Comparison of ENCODE assay signal across 1 cellular context in the genomic region with DNA sequence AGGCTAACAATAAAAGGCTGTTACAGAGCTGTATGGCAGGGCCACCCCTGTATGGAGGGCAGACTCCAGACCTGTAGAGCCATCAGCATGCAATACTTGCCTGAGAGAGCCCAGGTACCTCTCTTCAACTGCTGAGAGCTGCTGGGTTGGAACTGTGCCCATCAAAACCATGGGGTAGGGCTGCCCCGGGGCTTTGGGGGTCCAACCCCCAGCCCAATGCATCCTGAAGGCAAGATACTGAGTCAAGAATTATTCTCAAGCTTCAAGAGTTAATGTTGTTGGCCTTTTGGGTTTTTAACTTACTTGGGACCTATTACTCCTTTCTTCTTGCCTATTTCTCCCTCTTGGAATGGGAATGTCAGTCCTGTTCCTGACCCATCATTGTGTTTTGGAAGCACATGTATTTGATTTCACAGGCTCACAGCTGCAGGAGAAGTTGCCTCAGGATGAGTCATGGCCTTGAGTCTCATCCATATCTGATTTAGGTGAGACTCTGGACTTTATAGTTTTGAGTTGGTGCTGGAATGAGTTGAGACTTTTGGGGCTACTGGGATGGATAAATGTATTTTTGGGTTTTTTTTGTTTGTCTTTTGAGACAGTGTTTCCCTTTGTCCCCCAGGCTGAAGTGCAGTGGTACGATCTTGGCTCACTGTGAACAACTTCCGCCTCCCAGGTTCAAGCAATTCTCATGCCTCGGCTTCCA.
A peak's percentile ranks its signal among the peaks of the same experiment; 100 is the strongest.
TF ChIP-seq lines count a peak whose summit lies in the region.

No MANE protein-coding gene starts in this region.

TF ChIP-seq in HEK293, 187 proteins besides CTCF, POLR2A, EP300 and RAD21 (continued from another document):
- TF ChIP-seq, protein P1, sequence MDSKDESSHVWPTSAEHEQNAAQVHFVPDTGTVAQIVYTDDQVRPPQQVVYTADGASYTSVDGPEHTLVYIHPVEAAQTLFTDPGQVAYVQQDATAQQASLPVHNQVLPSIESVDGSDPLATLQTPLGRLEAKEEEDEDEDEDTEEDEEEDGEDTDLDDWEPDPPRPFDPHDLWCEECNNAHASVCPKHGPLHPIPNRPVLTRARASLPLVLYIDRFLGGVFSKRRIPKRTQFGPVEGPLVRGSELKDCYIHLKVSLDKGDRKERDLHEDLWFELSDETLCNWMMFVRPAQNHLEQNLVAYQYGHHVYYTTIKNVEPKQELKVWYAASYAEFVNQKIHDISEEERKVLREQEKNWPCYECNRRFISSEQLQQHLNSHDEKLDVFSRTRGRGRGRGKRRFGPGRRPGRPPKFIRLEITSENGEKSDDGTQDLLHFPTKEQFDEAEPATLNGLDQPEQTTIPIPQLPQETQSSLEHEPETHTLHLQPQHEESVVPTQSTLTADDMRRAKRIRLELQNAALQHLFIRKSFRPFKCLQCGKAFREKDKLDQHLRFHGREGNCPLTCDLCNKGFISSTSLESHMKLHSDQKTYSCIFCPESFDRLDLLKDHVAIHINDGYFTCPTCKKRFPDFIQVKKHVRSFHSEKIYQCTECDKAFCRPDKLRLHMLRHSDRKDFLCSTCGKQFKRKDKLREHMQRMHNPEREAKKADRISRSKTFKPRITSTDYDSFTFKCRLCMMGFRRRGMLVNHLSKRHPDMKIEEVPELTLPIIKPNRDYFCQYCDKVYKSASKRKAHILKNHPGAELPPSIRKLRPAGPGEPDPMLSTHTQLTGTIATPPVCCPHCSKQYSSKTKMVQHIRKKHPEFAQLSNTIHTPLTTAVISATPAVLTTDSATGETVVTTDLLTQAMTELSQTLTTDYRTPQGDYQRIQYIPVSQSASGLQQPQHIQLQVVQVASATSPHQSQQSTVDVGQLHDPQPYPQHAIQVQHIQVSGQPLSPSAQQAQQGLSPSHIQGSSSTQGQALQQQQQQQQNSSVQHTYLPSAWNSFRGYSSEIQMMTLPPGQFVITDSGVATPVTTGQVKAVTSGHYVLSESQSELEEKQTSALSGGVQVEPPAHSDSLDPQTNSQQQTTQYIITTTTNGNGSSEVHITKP (tag by site-specific recombination; IDR thresholded peaks at IDR 0.05): peak; percentile 91
- TF ChIP-seq ZFP41 (tag by site-specific recombination; IDR thresholded peaks at IDR 0.05; ENCODE audit: borderline replicate concordance) (no peak), ZNF514 (tag by site-specific recombination; IDR thresholded peaks at IDR 0.05) (no peak), ZBTB48 (tag by site-specific recombination; IDR thresholded peaks at IDR 0.05) (no peak), ZNF639 (tag by site-specific recombination; IDR thresholded peaks at IDR 0.05) (no peak), ZNF529 (tag by site-specific recombination; IDR thresholded peaks at IDR 0.05; ENCODE audit: insufficient replicate concordance) (no peak), ZNF580 (tag by site-specific recombination; IDR thresholded peaks at IDR 0.05) (no peak), ZXDB (tag by site-specific recombination; IDR thresholded peaks at IDR 0.05) (no peak), ZNF670 (tag by site-specific recombination; IDR thresholded peaks at IDR 0.05; ENCODE audit: low read depth) (no peak), ZEB2 (tag by site-specific recombination; IDR thresholded peaks at IDR 0.05) (0 out of 2 replicates have a peak, but pooled peaks have one; percentile 15), ZNF292 (tag by site-specific recombination; IDR thresholded peaks at IDR 0.05; ENCODE audit: borderline replicate concordance, low read depth) (no peak), ZNF600 (tag by site-specific recombination; IDR thresholded peaks at IDR 0.05) (peak; percentile 97), ZNF266 (tag by site-specific recombination; IDR thresholded peaks at IDR 0.05; ENCODE audit: low read depth) (no peak), ZNF544 (tag by site-specific recombination; IDR thresholded peaks at IDR 0.05) (no peak), KLF9 (tag by site-specific recombination; IDR thresholded peaks at IDR 0.05; ENCODE audit: low read depth) (no peak), ZNF140 (tag by site-specific recombination; IDR thresholded peaks at IDR 0.05) (no peak), ZNF585B (tag by site-specific recombination; IDR thresholded peaks at IDR 0.05) (no peak), KLF10 (tag by site-specific recombination; IDR thresholded peaks at IDR 0.05) (no peak), ZFP3 (tag by site-specific recombination; IDR thresholded peaks at IDR 0.05; ENCODE audit: low read depth) (no peak), PATZ1 (tag by site-specific recombination; IDR thresholded peaks at IDR 0.05) (peak; percentile 54; the same call in 1 of the 2 replicates), ZNF692 (tag by site-specific recombination; IDR thresholded peaks at IDR 0.05) (0 out of 2 replicates have a peak, but pooled peaks have one; percentile 30), ZBTB20 (tag by site-specific recombination; IDR thresholded peaks at IDR 0.05) (peak; percentile 25; the same call in 1 of the 2 replicates), ZBTB17 (tag by site-specific recombination; IDR thresholded peaks at IDR 0.05) (peak; percentile 48; the same call in 1 of the 2 replicates), ATF2 (tag by site-specific recombination; IDR thresholded peaks at IDR 0.05; ENCODE audit: low read depth) (no peak), ZNF112 (tag by site-specific recombination; IDR thresholded peaks at IDR 0.05) (no peak), ZNF560 (tag by site-specific recombination; IDR thresholded peaks at IDR 0.05; ENCODE audit: borderline replicate concordance) (no peak), ZNF366 (tag by site-specific recombination; conservative IDR thresholded peaks at IDR 0.05) (peak; percentile 71), OSR2 (tag by site-specific recombination; IDR thresholded peaks at IDR 0.05) (0 out of 2 replicates have a peak, but pooled peaks have one; percentile 13), HOXD13 (CRISPR knock-in tag; IDR thresholded peaks at IDR 0.05; ENCODE audit: borderline replicate concordance) (no peak), ZNF335 (tag by site-specific recombination; conservative IDR thresholded peaks at IDR 0.05) (peak; percentile 20; the same call in 1 of the 2 replicates), ZNF157 (tag by site-specific recombination; IDR thresholded peaks at IDR 0.05) (no peak), SCRT2 (tag by site-specific recombination; IDR thresholded peaks at IDR 0.05) (peak; percentile 28; the same call in 1 of the 2 replicates), ZNF394 (tag by site-specific recombination; IDR thresholded peaks at IDR 0.05; ENCODE audit: borderline replicate concordance) (0 out of 2 replicates have a peak, but pooled peaks have one; percentile 9), KLF8 (tag by site-specific recombination; IDR thresholded peaks at IDR 0.05) (no peak), ZNF561 (tag by site-specific recombination; IDR thresholded peaks at IDR 0.05; ENCODE audit: borderline replicate concordance) (no peak)
- TF ChIP-seq, protein P2, sequence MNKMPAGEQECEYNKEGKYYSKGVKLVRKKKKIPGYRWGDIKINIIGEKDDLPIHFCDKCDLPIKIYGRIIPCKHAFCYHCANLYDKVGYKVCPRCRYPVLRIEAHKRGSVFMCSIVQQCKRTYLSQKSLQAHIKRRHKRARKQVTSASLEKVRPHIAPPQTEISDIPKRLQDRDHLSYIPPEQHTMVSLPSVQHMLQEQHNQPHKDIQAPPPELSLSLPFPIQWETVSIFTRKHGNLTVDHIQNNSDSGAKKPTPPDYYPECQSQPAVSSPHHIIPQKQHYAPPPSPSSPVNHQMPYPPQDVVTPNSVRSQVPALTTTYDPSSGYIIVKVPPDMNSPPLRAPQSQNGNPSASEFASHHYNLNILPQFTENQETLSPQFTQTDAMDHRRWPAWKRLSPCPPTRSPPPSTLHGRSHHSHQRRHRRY (tag by site-specific recombination; IDR thresholded peaks at IDR 0.05): no peak
